ENCODE assay signal across 17 cellular contexts in genomic region chr10:110750931-110751330, GRCh38.
A peak's percentile ranks its signal among the peaks of the same experiment; 100 is the strongest.
DNase-seq lines count a peak whose midpoint lies in the region; ATAC-seq and TF ChIP-seq lines count a peak whose summit lies in the region.
"Had no signal": no experiment of that assay in that cellular context is flagged by ENCODE, and none has a peak within 500 bp of the region (broad histone marks: within the 10 kb centered on the region; RNA-seq: fewer than 3 reads in every experiment).

No MANE protein-coding gene starts in this region.

- TF ChIP-seq CTCF in natural killer cell (IDR thresholded peaks at IDR 0.05), result no peak

- H3K9me3 ChIP-seq in naive thymus-derived CD4-positive, alpha-beta T cell (ENCODE audit: control insufficient read depth in 2 of 3, low read length in 3 of 3), result peaks cover 0 to 4% (median 0%) of the 10 kb centered on the region in 3 experiments
- H3K9me3 ChIP-seq: Caco-2 had no signal

- H3K4me1 Mint-ChIP-seq in activated CD4-positive, alpha-beta T cell treated with anti-CD3 and anti-CD28 coated beads, Interleukin-2, amount 10 ng/mL, durations not matched to agents 7 days and 5 days, result peaks cover 59% of the 10 kb centered on the region
- H3K4me1 Mint-ChIP-seq in activated naive CD8-positive, alpha-beta T cell treated with anti-CD3 and anti-CD28 coated beads for 36 hours, result peaks cover 64% of the 10 kb centered on the region
- peaks cover 10 to 89% (median 76%) of the 10 kb centered on the region in 7 donors for H3K4me1 Mint-ChIP-seq in naive thymus-derived CD4-positive, alpha-beta T cell
- H3K4me1 Mint-ChIP-seq in natural killer cell, result no peaks in the 10 kb centered on the region

- peak; percentile 87 for ATAC-seq in naive thymus-derived CD4-positive, alpha-beta T cell
- ATAC-seq in natural killer cell, result no peak
- ATAC-seq in HG02759 (IDR thresholded peaks at IDR 0.05; ENCODE audit: unreplicated experiment), result no peak

- peak overlapping the region; percentile 21 for H3K27ac Mint-ChIP-seq in activated CD4-positive, alpha-beta T cell treated with anti-CD3 and anti-CD28 coated beads, Interleukin-2, amount 10 ng/mL, durations not matched to agents 7 days and 5 days
- peak overlapping the region; percentile 85 for H3K27ac Mint-ChIP-seq in activated naive CD8-positive, alpha-beta T cell treated with anti-CD3 and anti-CD28 coated beads for 36 hours
- H3K27ac Mint-ChIP-seq in naive thymus-derived CD4-positive, alpha-beta T cell, result peak overlapping the region in 8 of 9 donors; percentile 88 to 96 (median 94)
- no peak overlapping the region for H3K27ac Mint-ChIP-seq in natural killer cell

- H3K27me3 Mint-ChIP-seq in activated CD4-positive, alpha-beta T cell treated with anti-CD3 and anti-CD28 coated beads, Interleukin-2, amount 10 ng/mL, durations not matched to agents 7 days and 5 days, result no peaks in the 10 kb centered on the region
- no peaks in the 10 kb centered on the region for H3K27me3 Mint-ChIP-seq in activated naive CD8-positive, alpha-beta T cell treated with anti-CD3 and anti-CD28 coated beads for 36 hours
- no peaks in the 10 kb centered on the region for H3K27me3 Mint-ChIP-seq in naive thymus-derived CD4-positive, alpha-beta T cell
- H3K27me3 Mint-ChIP-seq in natural killer cell (ENCODE audit: low read depth in 2 of 2), result peaks cover 5 to 10% of the 10 kb centered on the region in 2 donors

- CTCF ChIA-PET in activated CD4-positive, alpha-beta T cell treated with anti-CD3 and anti-CD28 coated beads, Interleukin-2, amount 10 ng/mL, durations not matched to agents 7 days and 5 days (lab: Charles Lee), result interaction anchor here (1.0 to 1.5 kb wide), 2 partner anchors 17 to 146 kb away, joined by 3 to 7 read pairs; no protein-coding TSS in a partner anchor
- CTCF ChIA-PET in naive thymus-derived CD4-positive, alpha-beta T cell (lab: Charles Lee), result interaction anchor here (0.5 to 1.5 kb wide), 2 partner anchors 12 to 1386 kb away, joined by 3 to 6 read pairs; no protein-coding TSS in a partner anchor

- H3K4me3 Mint-ChIP-seq in activated CD4-positive, alpha-beta T cell treated with anti-CD3 and anti-CD28 coated beads, Interleukin-2, amount 10 ng/mL, durations not matched to agents 7 days and 5 days, result no peak overlapping the region
- no peak overlapping the region for H3K4me3 Mint-ChIP-seq in activated naive CD8-positive, alpha-beta T cell treated with anti-CD3 and anti-CD28 coated beads for 36 hours
- peak overlapping the region in 7 of 10 donors; percentile 26 to 69 (median 55) for H3K4me3 Mint-ChIP-seq in naive thymus-derived CD4-positive, alpha-beta T cell
- H3K4me3 Mint-ChIP-seq in natural killer cell, result no peak overlapping the region

- H3K27ac ChIP-seq in naive thymus-derived CD4-positive, alpha-beta T cell (ENCODE audit: low read depth, low read length), result peak overlapping the region; percentile 36
- H3K27ac ChIP-seq: BLaER1 had no signal

- intact Hi-C loops in naive thymus-derived CD4-positive, alpha-beta T cell (cut with micrococcal nuclease), result loop anchor here in 1 of 2 donors (1.0 kb wide), 2 partner anchors 121 to 142 kb away; no protein-coding TSS in a partner anchor
- intact Hi-C loops in natural killer cell (cut with micrococcal nuclease), result no loop called here
- intact Hi-C loops in cardiac septum (cut with DNase I), result no loop called here

- peaks cover 16% of the 10 kb centered on the region for H3K9me3 Mint-ChIP-seq in activated CD4-positive, alpha-beta T cell treated with anti-CD3 and anti-CD28 coated beads, Interleukin-2, amount 10 ng/mL, durations not matched to agents 7 days and 5 days
- peaks cover 22% of the 10 kb centered on the region for H3K9me3 Mint-ChIP-seq in activated naive CD8-positive, alpha-beta T cell treated with anti-CD3 and anti-CD28 coated beads for 36 hours
- H3K9me3 Mint-ChIP-seq in naive thymus-derived CD4-positive, alpha-beta T cell, result peaks cover 0 to 21% (median 12%) of the 10 kb centered on the region in 11 donors
- H3K9me3 Mint-ChIP-seq in natural killer cell, result no peaks in the 10 kb centered on the region

- H3K27me3 ChIP-seq in naive thymus-derived CD4-positive, alpha-beta T cell (ENCODE audit: control insufficient read depth in 2 of 2, insufficient read depth in 2 of 2, low read length in 2 of 2), result no peaks in the 10 kb centered on the region
- H3K27me3 ChIP-seq: BLaER1 had no signal

- peaks cover 5 to 40% of the 10 kb centered on the region in 2 donors for H3K4me1 ChIP-seq in naive thymus-derived CD4-positive, alpha-beta T cell (ENCODE audit: control insufficient read depth in 2 of 2, insufficient read depth in 2 of 2, low read length in 2 of 2)
- H3K4me1 ChIP-seq: BLaER1, Caco-2 had no signal

- no peak overlapping the region for H3K4me3 ChIP-seq in Jurkat, Clone E6-1 (ENCODE audit: low read length)
- no peak overlapping the region for H3K4me3 ChIP-seq in naive thymus-derived CD4-positive, alpha-beta T cell (ENCODE audit: low read length)
- H3K4me3 ChIP-seq: BLaER1 had no signal

- H3K36me3 ChIP-seq in naive thymus-derived CD4-positive, alpha-beta T cell (ENCODE audit: control insufficient read depth in 2 of 3, insufficient read depth in 3 of 3, low read length in 3 of 3), result no peaks in the 10 kb centered on the region
- H3K36me3 ChIP-seq: BLaER1 had no signal

- POLR2A ChIA-PET in activated CD4-positive, alpha-beta T cell treated with anti-CD3 and anti-CD28 coated beads, Interleukin-2, amount 10 ng/mL, durations not matched to agents 7 days and 5 days (lab: Charles Lee), result no interaction called here
- POLR2A ChIA-PET in naive thymus-derived CD4-positive, alpha-beta T cell (lab: Charles Lee), result interaction anchor here (0.5 to 1.4 kb wide), 9 partner anchors 96 to 184 kb away, joined by 3 to 4 read pairs (median 3); partner anchors contain the start of gene PDCD4

- peaks cover 18% of the 10 kb centered on the region for H3K36me3 Mint-ChIP-seq in activated CD4-positive, alpha-beta T cell treated with anti-CD3 and anti-CD28 coated beads, Interleukin-2, amount 10 ng/mL, durations not matched to agents 7 days and 5 days (ENCODE audit: low read depth)
- H3K36me3 Mint-ChIP-seq in activated naive CD8-positive, alpha-beta T cell treated with anti-CD3 and anti-CD28 coated beads for 36 hours, result peaks cover 31% of the 10 kb centered on the region
- H3K36me3 Mint-ChIP-seq in naive thymus-derived CD4-positive, alpha-beta T cell, result peaks cover 0 to 23% (median 8%) of the 10 kb centered on the region in 5 donors
- H3K36me3 Mint-ChIP-seq in natural killer cell, result no peaks in the 10 kb centered on the region

- no peak for DNase-seq in activated CD4-positive, alpha-beta T cell treated with anti-CD3 and anti-CD28 coated beads, Interleukin-2, amount 10 ng/mL, durations not matched to agents 7 days and 5 days
- no peak for DNase-seq in activated CD4-positive, alpha-beta T cell treated with anti-CD3 and anti-CD28 coated beads for 48 hours
- peak; percentile 41 for DNase-seq in Jurkat, Clone E6-1 (ENCODE audit: low read depth, low spot score)
- DNase-seq in activated naive CD8-positive, alpha-beta T cell treated with anti-CD3 and anti-CD28 coated beads for 36 hours, result no peak
- DNase-seq in naive thymus-derived CD4-positive, alpha-beta T cell, result peak in 7 of 9 donors; percentile 46 to 72 (median 64)
- DNase-seq in natural killer cell, result no peak
- DNase-seq in cardiac septum (ENCODE audit: low spot score), result no peak
- DNase-seq: 8988T, Caco-2, KG1, NCI-H1092 treated with DMSO at 0.1 percent for 48 hours, NCI-H187, NCI-H2171, NCI-H446 treated with DMSO at 0.1 percent for 48 hours, NCI-H774 had no signal

Comparison
In these comparisons a context has a peak if more than half of its experiments do, and no peak if none do; other contexts are left out.
1. DNase-seq: peak in Jurkat, Clone E6-1 (single experiment) and naive thymus-derived CD4-positive, alpha-beta T cell (7 of 9); none in activated CD4-positive, alpha-beta T cell treated with anti-CD3 and anti-CD28 coated beads, Interleukin-2, amount 10 ng/mL, durations not matched to agents 7 days and 5 days (single experiment), activated CD4-positive, alpha-beta T cell treated with anti-CD3 and anti-CD28 coated beads for 48 hours (single experiment), activated naive CD8-positive, alpha-beta T cell treated with anti-CD3 and anti-CD28 coated beads for 36 hours (single experiment), natural killer cell (single experiment) and cardiac septum (single experiment).
2. H3K27ac Mint-ChIP-seq: peak in activated CD4-positive, alpha-beta T cell treated with anti-CD3 and anti-CD28 coated beads, Interleukin-2, amount 10 ng/mL, durations not matched to agents 7 days and 5 days (single experiment), activated naive CD8-positive, alpha-beta T cell treated with anti-CD3 and anti-CD28 coated beads for 36 hours (single experiment) and naive thymus-derived CD4-positive, alpha-beta T cell (8 of 9); none in natural killer cell (0 of 2).
3. H3K4me3 Mint-ChIP-seq: peak in naive thymus-derived CD4-positive, alpha-beta T cell (7 of 10); none in activated CD4-positive, alpha-beta T cell treated with anti-CD3 and anti-CD28 coated beads, Interleukin-2, amount 10 ng/mL, durations not matched to agents 7 days and 5 days (single experiment), activated naive CD8-positive, alpha-beta T cell treated with anti-CD3 and anti-CD28 coated beads for 36 hours (single experiment) and natural killer cell (single experiment).